In genomic region chr11:459511-460220, GRCh38 we compare ENCODE assay signal across 1 cellular context.
TF ChIP-seq lines count a peak whose summit lies in the region.

No MANE protein-coding gene starts in this region.

TF ChIP-seq in SK-N-SH treated with all-trans-retinoic acid at 6 μM for 48 hours, 23 proteins besides CTCF, POLR2A, EP300 and RAD21:
- TF ChIP-seq PPARA (CRISPR knock-in tag; IDR thresholded peaks at IDR 0.05; ENCODE audit: borderline replicate concordance) (no peak), TCF4 (CRISPR knock-in tag; IDR thresholded peaks at IDR 0.05; ENCODE audit: borderline replicate concordance) (no peak), ZFP3 (CRISPR knock-in tag; IDR thresholded peaks at IDR 0.05) (no peak), PATZ1 (CRISPR knock-in tag; IDR thresholded peaks at IDR 0.05; ENCODE audit: borderline replicate concordance) (no peak), CSDC2 (CRISPR knock-in tag; IDR thresholded peaks at IDR 0.05) (no peak), TSHZ2 (CRISPR knock-in tag; IDR thresholded peaks at IDR 0.05) (no peak), ZNF8 (CRISPR knock-in tag; IDR thresholded peaks at IDR 0.05) (no peak), BACH2 (CRISPR knock-in tag; IDR thresholded peaks at IDR 0.05; ENCODE audit: borderline replicate concordance) (no peak), RARB (CRISPR knock-in tag; IDR thresholded peaks at IDR 0.05) (no peak), ZNF70 (CRISPR knock-in tag; IDR thresholded peaks at IDR 0.05) (no peak)
TF ChIP-seq in SK-N-SH treated with all-trans-retinoic acid at 6 μM for 48 hours: peak in this region for 0.
